ENCODE assay signal across 25 cellular contexts in genomic region chr17:7947651-7948050, GRCh38. TPM values are rescaled to one million over a fixed set of nuclear protein-coding genes. Genes with fewer than 3 reads are reported as not detected.
A peak's percentile ranks its signal among the peaks of the same experiment; 100 is the strongest.
DNase-seq lines count a peak whose midpoint lies in the region; ATAC-seq and TF ChIP-seq lines count a peak whose summit lies in the region.
"Had no signal": no experiment of that assay in that cellular context is flagged by ENCODE, and none has a peak within 500 bp of the region (broad histone marks: within the 10 kb centered on the region; RNA-seq: fewer than 3 reads in every experiment).

No MANE protein-coding gene starts in this region.

- no peak overlapping the region for H3K4me3 ChIP-seq in MG63
- H3K4me3 ChIP-seq: K562 had no signal

- H3K27ac ChIP-seq in 22Rv1 = peak overlapping the region; percentile 18; the same call in 1 of the 2 replicates
- H3K27ac ChIP-seq: C4-2B had no signal

- no peak overlapping the region for H3K27ac Mint-ChIP-seq in endothelial cell (ENCODE audit: unreplicated experiment)
- peak overlapping the region; percentile 55 for H3K27ac Mint-ChIP-seq in nephron progenitor cell
- H3K27ac Mint-ChIP-seq in activated CD4-positive, alpha-beta T cell treated with anti-CD3 and anti-CD28 coated beads, Interleukin-2, amount 10 ng/mL, durations not matched to agents 24 days and 14 days = no peak overlapping the region
- H3K27ac Mint-ChIP-seq: B cell; CD8-positive, alpha-beta T cell had no signal

- no peak for ATAC-seq in GM21723 (IDR thresholded peaks at IDR 0.05; ENCODE audit: unreplicated experiment)
- ATAC-seq: CD8-positive, alpha-beta T cell; HCT116; K562; PC-3 had no signal

- H3K27me3 Mint-ChIP-seq in endothelial cell (ENCODE audit: unreplicated experiment) (peaks cover 2% of the 10 kb centered on the region), nephron progenitor cell (ENCODE audit: low read depth, poor library complexity) (peaks cover 3% of the 10 kb centered on the region)
- H3K27me3 Mint-ChIP-seq in activated CD4-positive, alpha-beta T cell treated with anti-CD3 and anti-CD28 coated beads, Interleukin-2, amount 10 ng/mL, durations not matched to agents 24 days and 14 days = no peaks in the 10 kb centered on the region
- H3K27me3 Mint-ChIP-seq: B cell had no signal

- no peak for TF ChIP-seq CTCF in 22Rv1 (IDR thresholded peaks at IDR 0.05)
- no peak for TF ChIP-seq CTCF in endothelial cell (IDR thresholded peaks at IDR 0.05; ENCODE audit: unreplicated experiment)
- TF ChIP-seq CTCF in nephron progenitor cell (IDR thresholded peaks at IDR 0.05) = no peak

- H3K4me3 Mint-ChIP-seq in endothelial cell (ENCODE audit: unreplicated experiment) = peak overlapping the region; percentile 8
- H3K4me3 Mint-ChIP-seq in nephron progenitor cell = no peak overlapping the region
- no peak overlapping the region for H3K4me3 Mint-ChIP-seq in activated CD4-positive, alpha-beta T cell treated with anti-CD3 and anti-CD28 coated beads, Interleukin-2, amount 10 ng/mL, durations not matched to agents 24 days and 14 days
- H3K4me3 Mint-ChIP-seq: B cell; CD8-positive, alpha-beta T cell had no signal

- no peaks in the 10 kb centered on the region for H3K27me3 ChIP-seq in MG63

- intact Hi-C loops in activated CD4-positive, alpha-beta T cell treated with anti-CD3 and anti-CD28 coated beads, Interleukin-2, amount 10 ng/mL, durations not matched to agents 24 days and 14 days (cut with micrococcal nuclease) = no loop called here

- DNase-seq in COLO829 (ENCODE audit: low spot score) = peak; percentile 50
- no peak for DNase-seq in endothelial cell (ENCODE audit: low spot score)
- no peak for DNase-seq in nephron progenitor cell
- no peak for DNase-seq in MG63
- no peak for DNase-seq in activated CD4-positive, alpha-beta T cell treated with anti-CD3 and anti-CD28 coated beads, Interleukin-2, amount 10 ng/mL, durations not matched to agents 24 days and 14 days
- DNase-seq: CD8-positive, alpha-beta T cell; DMS 273 treated with DMSO at 0.1 percent for 48 hours; DMS79; EL; GDM1; MM.1S; NCI-H2029; NCI-H446; NCI-H524 treated with DMSO at 0.1 percent for 48 hours; NCI-H774; PC-3; SK-N-SH had no signal

- no peaks in the 10 kb centered on the region for H3K9me3 ChIP-seq in MG63
- H3K9me3 ChIP-seq: SK-N-SH had no signal

- peaks cover 57% of the 10 kb centered on the region for H3K36me3 ChIP-seq in MG63

- H3K36me3 Mint-ChIP-seq in endothelial cell (ENCODE audit: low read depth, unreplicated experiment) = peaks cover 54% of the 10 kb centered on the region
- peaks cover 62% of the 10 kb centered on the region for H3K36me3 Mint-ChIP-seq in nephron progenitor cell (ENCODE audit: low read depth)
- peaks cover 53% of the 10 kb centered on the region for H3K36me3 Mint-ChIP-seq in activated CD4-positive, alpha-beta T cell treated with anti-CD3 and anti-CD28 coated beads, Interleukin-2, amount 10 ng/mL, durations not matched to agents 24 days and 14 days (ENCODE audit: low read depth)

- no peaks in the 10 kb centered on the region for H3K4me1 Mint-ChIP-seq in endothelial cell (ENCODE audit: unreplicated experiment)
- H3K4me1 Mint-ChIP-seq in nephron progenitor cell = no peaks in the 10 kb centered on the region
- peaks cover 16% of the 10 kb centered on the region for H3K4me1 Mint-ChIP-seq in activated CD4-positive, alpha-beta T cell treated with anti-CD3 and anti-CD28 coated beads, Interleukin-2, amount 10 ng/mL, durations not matched to agents 24 days and 14 days

- no peaks in the 10 kb centered on the region for H3K9me3 Mint-ChIP-seq in endothelial cell (ENCODE audit: unreplicated experiment)
- no peaks in the 10 kb centered on the region for H3K9me3 Mint-ChIP-seq in nephron progenitor cell
- no peaks in the 10 kb centered on the region for H3K9me3 Mint-ChIP-seq in activated CD4-positive, alpha-beta T cell treated with anti-CD3 and anti-CD28 coated beads, Interleukin-2, amount 10 ng/mL, durations not matched to agents 24 days and 14 days
- H3K9me3 Mint-ChIP-seq: CD8-positive, alpha-beta T cell had no signal

RNA-seq across cellular contexts. Expression of gene CNTROB, which starts 15.6 kb away (rescaled TPM):
- total RNA-seq in endothelial cell (ENCODE audit: unreplicated experiment) = 32.6 TPM
- total RNA-seq in MG63 (2014; rRNA removed; shearing (Covaris generic); ENCODE audit: low replicate concordance) = 29.5 and 39.9 TPM in 2 replicates
- total RNA-seq in activated CD4-positive, alpha-beta T cell treated with anti-CD3 and anti-CD28 coated beads, Interleukin-2, amount 10 ng/mL, durations not matched to agents 24 days and 14 days = 52.4 and 54.5 TPM in 2 replicates

RNA-seq across cellular contexts. Expression of gene TRAPPC1, which starts 15.9 kb away (rescaled TPM):
- 171 TPM for total RNA-seq in endothelial cell (ENCODE audit: unreplicated experiment)
- total RNA-seq in MG63 (2014; rRNA removed; shearing (Covaris generic); ENCODE audit: low replicate concordance) = 3.8 and 4.5 TPM in 2 replicates
- 150 and 159 TPM in 2 replicates for total RNA-seq in activated CD4-positive, alpha-beta T cell treated with anti-CD3 and anti-CD28 coated beads, Interleukin-2, amount 10 ng/mL, durations not matched to agents 24 days and 14 days

RNA-seq across cellular contexts. Expression of gene KCNAB3, which starts 18.0 kb away (rescaled TPM):
- 1.6 TPM for total RNA-seq in endothelial cell (ENCODE audit: unreplicated experiment)
- total RNA-seq in MG63 (2014; rRNA removed; shearing (Covaris generic); ENCODE audit: low replicate concordance) = not detected in 2 replicates
- total RNA-seq in activated CD4-positive, alpha-beta T cell treated with anti-CD3 and anti-CD28 coated beads, Interleukin-2, amount 10 ng/mL, durations not matched to agents 24 days and 14 days = 9.7 and 12.8 TPM in 2 replicates

RNA-seq across cellular contexts. Expression of gene RNF227, which starts 31.6 kb away (rescaled TPM):
- 0.77 TPM for total RNA-seq in endothelial cell (ENCODE audit: unreplicated experiment)
- total RNA-seq in MG63 (2014; rRNA removed; shearing (Covaris generic); ENCODE audit: low replicate concordance) = 0.15 and 1.6 TPM in 2 replicates
- total RNA-seq in activated CD4-positive, alpha-beta T cell treated with anti-CD3 and anti-CD28 coated beads, Interleukin-2, amount 10 ng/mL, durations not matched to agents 24 days and 14 days = 6.2 and 6.5 TPM in 2 replicates

RNA-seq across cellular contexts. Expression of gene GUCY2D, which starts 54.8 kb away (rescaled TPM):
- not detected for total RNA-seq in endothelial cell (ENCODE audit: unreplicated experiment)
- 0.23 TPM in 1 of 2 replicates, not detected in the other for total RNA-seq in MG63 (2014; rRNA removed; shearing (Covaris generic); ENCODE audit: low replicate concordance)
- total RNA-seq in activated CD4-positive, alpha-beta T cell treated with anti-CD3 and anti-CD28 coated beads, Interleukin-2, amount 10 ng/mL, durations not matched to agents 24 days and 14 days = not detected in 2 replicates
- total RNA-seq: B cell; CD8-positive, alpha-beta T cell; H4; LHCN-M2; PC-3 had no signal

Comparison
In these comparisons a context has a peak if more than half of its experiments do, and no peak if none do; other contexts are left out.
1. RNA of gene TRAPPC1, which starts 15.9 kb away (total RNA-seq): 171 TPM in endothelial cell (single experiment) and 150 to 159 TPM in activated CD4-positive, alpha-beta T cell treated with anti-CD3 and anti-CD28 coated beads, Interleukin-2, amount 10 ng/mL, durations not matched to agents 24 days and 14 days; 3.8 to 4.5 TPM in MG63; every median in the first group is over 10 times any median in the second.